ENCODE assay signal across 8 cellular contexts in the genomic region with DNA sequence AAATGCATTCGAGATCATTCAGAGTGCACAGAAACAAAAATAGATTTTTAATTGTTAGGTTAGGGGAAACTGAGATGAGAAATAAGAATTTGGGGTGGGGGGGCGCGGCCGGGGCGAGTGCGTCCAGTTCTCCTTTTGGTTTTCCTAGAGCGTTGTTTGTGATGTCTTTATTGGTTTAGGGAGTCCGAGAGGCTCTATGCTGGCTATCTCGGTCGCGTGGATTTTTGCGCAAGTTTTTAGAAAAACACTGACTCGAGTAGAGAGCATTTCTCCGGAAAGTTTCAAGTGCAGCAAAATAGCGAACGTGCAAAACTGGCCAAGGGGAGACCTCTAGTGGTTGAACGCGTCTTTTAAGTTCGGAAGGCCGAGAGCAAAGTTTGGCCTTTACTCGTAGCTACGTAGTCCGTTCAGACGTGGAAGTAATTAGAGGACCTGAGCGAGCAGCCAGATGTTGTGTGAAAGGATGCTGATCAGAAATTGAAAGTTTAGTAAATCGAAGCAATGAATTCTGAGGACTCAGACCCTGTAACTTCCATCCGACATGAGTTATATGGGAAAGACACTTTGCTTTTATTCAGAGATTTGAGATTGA. TPM values are rescaled to one million over a fixed set of nuclear protein-coding genes. Genes with fewer than 3 reads are reported as not detected.
DNase-seq lines count a peak whose midpoint lies in the region; ATAC-seq and TF ChIP-seq lines count a peak whose summit lies in the region.

No MANE protein-coding gene starts in this region.

- peak; percentile 84 for DNase-seq in GM12864 (ENCODE audit: low read depth)
- peak; percentile 89 for DNase-seq in MV-4-11 (lab: John Stamatoyannopoulos, UW)
- DNase-seq in SW480 (ENCODE audit: low spot score), result peak; percentile 80
- DNase-seq in amniotic stem cell (lab: John Stamatoyannopoulos, UW), result peak; percentile 96
- DNase-seq in left ventricle myocardium inferior, result peak; percentile 65
- DNase-seq in progenitor cell of endocrine pancreas (ENCODE audit: low spot score, unreplicated experiment), result peak; percentile 48

- H3K4me3 ChIP-seq in GM12864 (ENCODE audit: low read depth, low read length) (peak overlapping the region; percentile 69), left ventricle myocardium inferior (peak overlapping the region; percentile 90), urinary bladder (ENCODE audit: low read depth, low read length) (peak overlapping the region; percentile 99)

- H3K36me3 ChIP-seq in left ventricle myocardium inferior, result no peaks in the 10 kb centered on the region
- H3K36me3 ChIP-seq in urinary bladder (ENCODE audit: insufficient read depth), result peaks cover 2% of the 10 kb centered on the region

- H3K4me1 ChIP-seq in left ventricle myocardium inferior (peaks cover 23% of the 10 kb centered on the region), urinary bladder (ENCODE audit: insufficient read depth) (no peaks in the 10 kb centered on the region)

- H3K27ac ChIP-seq in left ventricle myocardium inferior (replicated peaks), result peak overlapping the region; percentile 81
- peak overlapping the region; percentile 86 for H3K27ac ChIP-seq in urinary bladder (ENCODE audit: low read depth)

- H3K36me3 Mint-ChIP-seq in progenitor cell of endocrine pancreas (ENCODE audit: insufficient read depth), result peaks cover 6% of the 10 kb centered on the region

- peaks cover 13% of the 10 kb centered on the region for H3K27me3 Mint-ChIP-seq in progenitor cell of endocrine pancreas

- WGBS in urinary bladder, result 2% methylated on average over 27 of the region's 27 CpGs

- H3K27ac Mint-ChIP-seq in progenitor cell of endocrine pancreas, result peak overlapping the region; percentile 98

- no peaks in the 10 kb centered on the region for H3K27me3 ChIP-seq in left ventricle myocardium inferior (ENCODE audit: low read depth)

- no peaks in the 10 kb centered on the region for H3K9me3 ChIP-seq in left ventricle myocardium inferior (replicated peaks)

- peaks cover 1% of the 10 kb centered on the region for H3K4me1 Mint-ChIP-seq in progenitor cell of endocrine pancreas (ENCODE audit: low read depth)

- TF ChIP-seq CTCF in GM12864 (IDR thresholded peaks at IDR 0.05; ENCODE audit: low read depth, low read length, missing control alignments), result peak; percentile 88
- TF ChIP-seq CTCF in left ventricle myocardium inferior (IDR thresholded peaks at IDR 0.05; ENCODE audit: borderline replicate concordance), result peak; percentile 85
- peak; percentile 81 for TF ChIP-seq CTCF in progenitor cell of endocrine pancreas (IDR thresholded peaks at IDR 0.05; ENCODE audit: unreplicated experiment)

- H3K4me3 Mint-ChIP-seq in progenitor cell of endocrine pancreas (ENCODE audit: low read depth), result peak overlapping the region; percentile 95

- ATAC-seq in HG02571 (IDR thresholded peaks at IDR 0.05; ENCODE audit: unreplicated experiment), result peak; percentile 66

- intact Hi-C loops in left ventricle myocardium inferior (cut with micrococcal nuclease), result no loop called here

- H3K9me3 Mint-ChIP-seq in progenitor cell of endocrine pancreas (ENCODE audit: low read depth), result no peaks in the 10 kb centered on the region

RNA-seq across cellular contexts. Expression of gene L3MBTL3, which starts 2.6 kb away (rescaled TPM):
- total RNA-seq in left ventricle myocardium inferior (3.2 TPM), progenitor cell of endocrine pancreas (30.3 and 35.5 TPM in 2 replicates), urinary bladder (15.1 TPM)
- polyA plus RNA-seq in urinary bladder, result 5.9 TPM

Comparison
In these comparisons a context has a peak if more than half of its experiments do, and no peak if none do; other contexts are left out.
1. Peak in every context shown above with its lines: DNase-seq, ATAC-seq, H3K4me3 ChIP-seq and H3K27ac ChIP-seq.